Comparison of ENCODE assay signal across 13 cellular contexts in the genomic region with DNA sequence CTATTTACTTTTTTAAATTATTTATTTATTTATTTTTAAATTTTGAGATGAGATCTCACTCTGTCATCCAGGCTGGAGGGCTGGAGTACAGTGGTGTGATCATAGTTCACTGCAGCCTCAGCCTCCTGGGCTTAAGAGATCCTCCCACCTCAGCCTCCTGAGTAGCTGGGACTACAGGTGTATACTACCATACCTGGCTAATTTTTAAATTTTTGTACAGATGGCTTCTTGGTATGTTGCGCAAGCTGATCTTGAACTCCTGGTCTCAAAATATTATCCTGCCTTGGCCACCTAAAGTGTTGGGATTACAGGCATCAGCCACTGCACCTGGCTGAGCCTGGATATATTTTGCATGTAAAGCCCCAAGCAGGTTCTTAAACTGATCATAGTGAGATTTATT.
"Had no signal": no experiment of that assay in that cellular context is flagged by ENCODE, and none has a peak within 500 bp of the region (broad histone marks: within the 10 kb centered on the region; RNA-seq: fewer than 3 reads in every experiment).

No MANE protein-coding gene starts in this region.

- ATAC-seq: left colon had no signal

- H3K27me3 ChIP-seq: thyroid gland, uterus had no signal

- H3K9me3 ChIP-seq: thyroid gland, uterus had no signal

- H3K4me3 Mint-ChIP-seq: activated B cell treated with CpG ODN at 0.5 μM for 24 hours; activated CD4-positive, alpha-beta T cell treated with anti-CD3 and anti-CD28 coated beads, Interleukin-2, amount 10 ng/mL, durations not matched to agents 24 days and 14 days; endodermal cell; memory B cell had no signal

- H3K36me3 ChIP-seq: thyroid gland, uterus had no signal

- DNase-seq: activated B cell treated with CpG ODN at 0.5 μM for 24 hours; activated CD4-positive, alpha-beta T cell treated with anti-CD3 and anti-CD28 coated beads, Interleukin-2, amount 10 ng/mL, durations not matched to agents 24 days and 14 days; activated CD8-positive, alpha-beta memory T cell treated with anti-CD3 and anti-CD28 coated beads for 24 hours; activated naive CD4-positive, alpha-beta T cell treated with anti-CD3 and anti-CD28 coated beads, Interleukin-2, amount 50 U/mL, for 16 hours; central memory CD4-positive, alpha-beta T cell; endodermal cell; erythroblast; left colon; stimulated activated CD4-positive, alpha-beta T cell treated with anti-CD3 and anti-CD28 coated beads, Interleukin-4, amount 100 ng/mL, for 1 hour; thyroid gland; uterus had no signal

- H3K27me3 Mint-ChIP-seq: activated B cell treated with CpG ODN at 0.5 μM for 24 hours; activated CD4-positive, alpha-beta T cell treated with anti-CD3 and anti-CD28 coated beads, Interleukin-2, amount 10 ng/mL, durations not matched to agents 24 days and 14 days; memory B cell had no signal

- H3K4me3 ChIP-seq: thyroid gland, uterus had no signal

- H3K27ac Mint-ChIP-seq: activated B cell treated with CpG ODN at 0.5 μM for 24 hours; activated CD4-positive, alpha-beta T cell treated with anti-CD3 and anti-CD28 coated beads, Interleukin-2, amount 10 ng/mL, durations not matched to agents 24 days and 14 days; activated T-helper 2 cell treated with anti-CD3 and anti-CD28 coated beads, Interferon-gamma antibody, Interleukin-2, Interleukin-4, amounts not matched to agents 10 μg/mL and 5 μg/mL and 100 μg/mL, durations not matched to agents 14 hours and 24 hours and 36 hours had no signal

- H3K9me3 Mint-ChIP-seq: activated B cell treated with CpG ODN at 0.5 μM for 24 hours; activated CD4-positive, alpha-beta T cell treated with anti-CD3 and anti-CD28 coated beads, Interleukin-2, amount 10 ng/mL, durations not matched to agents 24 days and 14 days; activated T-helper 2 cell treated with anti-CD3 and anti-CD28 coated beads, Interferon-gamma antibody, Interleukin-2, Interleukin-4, amounts not matched to agents 10 μg/mL and 5 μg/mL and 100 μg/mL, durations not matched to agents 14 hours and 24 hours and 36 hours; endodermal cell had no signal
